Comparison of ENCODE assay signal across 28 cellular contexts in genomic region chr2:58354230-58354629, GRCh38.
"Had no signal": no experiment of that assay in that cellular context is flagged by ENCODE, and none has a peak within 500 bp of the region (broad histone marks: within the 10 kb centered on the region; RNA-seq: fewer than 3 reads in every experiment).

No MANE protein-coding gene starts in this region.

- H3K36me3 ChIP-seq: brain microvascular endothelial cell, esophagus muscularis mucosa, gastrocnemius medialis, heart left ventricle had no signal

- DNase-seq: activated CD4-positive, alpha-beta memory T cell treated with anti-CD3 and anti-CD28 coated beads for 36 hours; activated CD4-positive, alpha-beta T cell treated with anti-CD3 and anti-CD28 coated beads for 36 hours; activated CD4-positive, alpha-beta T cell treated with anti-CD3 and anti-CD28 coated beads, Interleukin-2, amount 10 ng/mL, durations not matched to agents 24 days and 14 days; activated CD4-positive, CD25-positive, alpha-beta regulatory T cell; activated CD4-positive, CD25-positive, alpha-beta regulatory T cell treated with anti-CD3 and anti-CD28 coated beads, Interleukin-2, amount 50 U/mL, for 72 hours; activated CD8-positive, alpha-beta memory T cell treated with anti-CD3 and anti-CD28 coated beads, Interleukin-2, amount 50 U/mL, for 48 hours; activated gamma-delta T cell; activated naive CD4-positive, alpha-beta T cell; activated naive CD4-positive, alpha-beta T cell treated with anti-CD3 and anti-CD28 coated beads, Interleukin-2, amount 10 ng/mL, durations not matched to agents 7 days and 5 days; activated naive CD8-positive, alpha-beta T cell treated with anti-CD3 and anti-CD28 coated beads, Interleukin-2, amount 10 ng/mL, durations not matched to agents 7 days and 5 days; activated T-cell treated with anti-CD3 and anti-CD28 coated beads for 4 hours; activated T-cell treated with anti-CD3 and anti-CD28 coated beads, Interleukin-2, amount 50 U/mL, for 24 hours; activated T-cell treated with anti-CD3 and anti-CD28 coated beads, Interleukin-2, amount 50 U/mL, for 72 hours; anterior cingulate cortex; brain microvascular endothelial cell; dorsolateral prefrontal cortex; effector memory CD8-positive, alpha-beta T cell; erythroblast; foreskin keratinocyte; gastrocnemius medialis; glutamatergic neuron; heart left ventricle; T-helper 2 cell had no signal

- H3K27me3 ChIP-seq: brain microvascular endothelial cell, esophagus muscularis mucosa, gastrocnemius medialis had no signal

- H3K9me3 ChIP-seq: esophagus muscularis mucosa, gastrocnemius medialis, heart left ventricle had no signal

- H3K27ac ChIP-seq: brain microvascular endothelial cell, coronary artery, dorsolateral prefrontal cortex, esophagus muscularis mucosa, foreskin keratinocyte, gastrocnemius medialis, heart left ventricle had no signal

- FAIRE-seq: astrocyte, bronchial epithelial cell had no signal

- ATAC-seq: activated CD4-positive, alpha-beta T cell treated with anti-CD3 and anti-CD28 coated beads for 36 hours; activated naive CD4-positive, alpha-beta T cell treated with anti-CD3 and anti-CD28 coated beads, Interleukin-2, amount 50 U/mL, for 72 hours; activated T-cell treated with anti-CD3 and anti-CD28 coated beads, Interleukin-2, amount 50 U/mL, for 72 hours; effector memory CD8-positive, alpha-beta T cell; foreskin keratinocyte; gastrocnemius medialis; heart left ventricle had no signal

- H3K4me3 ChIP-seq: coronary artery, dorsolateral prefrontal cortex, esophagus muscularis mucosa, gastrocnemius medialis, heart left ventricle had no signal

- H3K4me1 ChIP-seq: esophagus muscularis mucosa, foreskin keratinocyte, gastrocnemius medialis, heart left ventricle had no signal
